8 cellular contexts compared by ENCODE assay signal in the genomic region with DNA sequence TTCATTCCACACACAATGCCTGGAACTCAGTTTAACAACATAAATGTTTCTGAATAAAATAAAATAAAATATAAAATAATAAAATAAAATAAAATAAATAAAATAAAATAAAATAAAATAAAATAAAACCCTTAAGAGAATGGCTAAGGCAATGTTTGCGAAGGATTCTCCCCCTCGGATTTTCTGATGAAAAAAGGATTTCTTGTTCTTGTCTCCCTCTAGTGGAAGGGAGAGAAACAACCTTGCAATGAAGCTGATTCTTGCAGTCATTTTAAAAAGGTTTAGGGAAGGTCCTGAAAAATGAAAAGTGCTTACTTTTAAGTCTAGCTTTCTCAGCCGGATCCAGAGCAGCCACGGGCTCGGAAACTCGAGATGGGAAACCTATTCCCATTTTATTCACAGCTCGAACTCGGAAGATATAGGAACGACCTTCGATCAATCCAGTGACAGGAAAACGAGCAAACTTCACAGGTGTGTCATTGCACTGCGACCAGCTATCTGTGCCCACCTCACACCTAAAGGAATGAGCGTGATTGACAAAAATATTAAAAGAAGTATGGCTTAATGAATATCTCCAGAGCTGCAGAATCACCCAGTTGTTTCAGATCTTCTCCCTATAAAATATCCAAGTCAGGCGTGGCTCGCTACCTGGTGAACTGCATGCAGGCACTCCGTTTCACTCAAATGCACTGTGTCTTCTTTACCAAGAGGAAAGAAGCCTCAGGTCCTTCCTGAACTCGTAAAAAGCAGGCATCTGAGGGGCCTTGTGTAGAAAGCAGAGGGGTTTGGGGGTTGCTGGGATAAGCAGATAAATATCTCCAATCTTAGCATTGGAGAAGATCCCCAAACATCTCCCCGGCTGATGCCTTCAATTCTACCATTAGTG.
DNase-seq lines count a peak whose midpoint lies in the region; ATAC-seq and TF ChIP-seq lines count a peak whose summit lies in the region.

No MANE protein-coding gene starts in this region.

- no peak for TF ChIP-seq POLR2A in vagina (IDR thresholded peaks at IDR 0.05)

- H3K27me3 ChIP-seq in heart right ventricle: no peaks in the 10 kb centered on the region
- H3K27me3 ChIP-seq in vagina: no peaks in the 10 kb centered on the region

- ATAC-seq in heart right ventricle (no peak), Right ventricle myocardium inferior (no peak), GM18867 (IDR thresholded peaks at IDR 0.05; ENCODE audit: unreplicated experiment) (no peak)

- H3K36me3 ChIP-seq in heart right ventricle (peaks cover 0 to 77% (median 0%) of the 10 kb centered on the region in 9 donors), vagina (no peaks in the 10 kb centered on the region)

- DNase-seq in heart right ventricle (no peak), Right ventricle myocardium inferior (ENCODE audit: missing footprints) (no peak), NCI-H146 treated with DMSO at 0.1 percent for 48 hours (lab: John Stamatoyannopoulos, UW; ENCODE audit: unreplicated experiment) (peak; percentile 35), astrocyte of the hippocampus (ENCODE audit: low read depth, low spot score) (peak; percentile 36), kidney glomerular epithelial cell (lab: John Stamatoyannopoulos, UW) (peak; percentile 24), vagina (ENCODE audit: extremely low spot score in 2 of 2) (no peak), NCI-H1048 (lab: John Stamatoyannopoulos, UW) (no peak)

- H3K4me1 ChIP-seq in heart right ventricle (peaks cover 0 to 52% (median 30%) of the 10 kb centered on the region in 9 donors), vagina (peaks cover 7% of the 10 kb centered on the region)

- H3K4me3 ChIP-seq in heart right ventricle: no peak overlapping the region
- no peak overlapping the region for H3K4me3 ChIP-seq in vagina

- TF ChIP-seq CTCF in heart right ventricle (IDR thresholded peaks at IDR 0.05): peak; percentile 54 to 83 (median 76)
- TF ChIP-seq CTCF in vagina (IDR thresholded peaks at IDR 0.05): peak; percentile 21 to 65 (median 41)

- WGBS in heart right ventricle, 2 donors: 66 to 67% methylated on average over 18 of the region's 18 CpGs

- H3K9me3 ChIP-seq in heart right ventricle (no peaks in the 10 kb centered on the region), vagina (no peaks in the 10 kb centered on the region)

- intact Hi-C loops in heart right ventricle (cut with DNase I): loop anchor here in 7 of 10 donors (2.0 to 10.0 kb wide), 3 partner anchors 93 to 96 kb away; partner anchors contain the start of gene MYL12A (in 7 of the 7)
- intact Hi-C loops in Right ventricle myocardium inferior (cut with DNase I): loop anchor here (5.0 kb wide), 1 partner anchor 96 kb away; the partner anchor contains the start of gene MYL12A
- intact Hi-C loops in vagina (cut with DNase I): loop anchor here (10.0 kb wide), 1 partner anchor 93 kb away; the partner anchor contains the start of gene MYL12A

- peak overlapping the region in 1 of 10 donors; percentile 26 for H3K27ac ChIP-seq in heart right ventricle
- no peak overlapping the region for H3K27ac ChIP-seq in vagina

Comparison
In these comparisons a context has a peak if more than half of its experiments do, and no peak if none do; other contexts are left out.
1. DNase-seq: peak in NCI-H146 treated with DMSO at 0.1 percent for 48 hours (single experiment), astrocyte of the hippocampus (single experiment) and kidney glomerular epithelial cell (single experiment); none in heart right ventricle (0 of 2), Right ventricle myocardium inferior (single experiment), vagina (0 of 2) and NCI-H1048 (single experiment).